ENCODE assay signal across 19 cellular contexts in the genomic region with DNA sequence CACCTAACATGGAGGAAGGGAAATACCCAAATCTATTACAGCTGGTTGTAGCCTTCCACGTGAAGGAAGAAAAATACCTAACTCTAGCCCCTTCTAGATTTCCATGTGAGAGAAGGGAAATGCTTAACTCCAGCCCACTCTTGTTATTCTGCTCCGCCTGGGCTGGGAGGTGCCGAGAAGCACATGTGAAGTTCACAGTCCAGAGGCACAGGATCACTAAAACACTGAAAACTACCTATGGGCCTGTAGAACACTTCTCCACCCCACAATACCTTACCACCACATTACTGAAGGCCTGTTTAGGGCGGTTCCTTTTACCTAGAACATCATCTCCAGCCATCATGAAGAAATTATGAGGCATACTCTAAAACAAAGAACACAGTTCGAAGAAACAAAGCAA. TPM values are rescaled to one million over a fixed set of nuclear protein-coding genes. Genes with fewer than 3 reads are reported as not detected.
DNase-seq lines count a peak whose midpoint lies in the region; ATAC-seq, FAIRE-seq and TF ChIP-seq lines count a peak whose summit lies in the region.
"Had no signal": no experiment of that assay in that cellular context is flagged by ENCODE, and none has a peak within 500 bp of the region (broad histone marks: within the 10 kb centered on the region; RNA-seq: fewer than 3 reads in every experiment).

No MANE protein-coding gene starts in this region.

- no peak overlapping the region for H3K27ac ChIP-seq in GM23248
- no peak overlapping the region for H3K27ac ChIP-seq in K562 (ENCODE audit: extremely low read depth, low read depth, low read length)
- H3K27ac ChIP-seq in hepatocyte: no peak overlapping the region
- H3K27ac ChIP-seq in trophoblast cell (ENCODE audit: low read depth, low read length): no peak overlapping the region

- no peak for TF ChIP-seq RAD21 in K562 (CRISPR knock-in tag; conservative IDR thresholded peaks at IDR 0.05 in 1 of 2, IDR thresholded peaks at IDR 0.05 in 1 of 2)

- H3K4me1 ChIP-seq in GM23248 (ENCODE audit: insufficient read depth) (peaks cover 14% of the 10 kb centered on the region), K562 (replicated peaks in 1 of 2; ENCODE audit: control insufficient read depth in 2 of 2, insufficient read depth in 2 of 2, low read length in 2 of 2) (peaks cover 0 to 4% of the 10 kb centered on the region in 2 experiments; a peak in 2 of 5 replicates), hepatocyte (ENCODE audit: insufficient read depth) (no peaks in the 10 kb centered on the region), trophoblast cell (ENCODE audit: control insufficient read depth in 1 of 2, insufficient read depth in 2 of 2, low read length in 2 of 2) (peaks cover 9 to 14% of the 10 kb centered on the region in 2 experiments)
- H3K4me1 ChIP-seq: HAP-1 had no signal

- intact Hi-C loops in K562 (cut with micrococcal nuclease): no loop called here
- intact Hi-C loops in activated CD8-positive, alpha-beta T cell treated with anti-CD3 and anti-CD28 coated beads for 36 hours (cut with micrococcal nuclease): no loop called here

- TF ChIP-seq POLR2A in K562 (conservative IDR thresholded peaks at IDR 0.05): no peak

- H3K4me1 Mint-ChIP-seq in activated CD8-positive, alpha-beta T cell treated with anti-CD3 and anti-CD28 coated beads for 36 hours (ENCODE audit: low read depth): peaks cover 6% of the 10 kb centered on the region
- H3K4me1 Mint-ChIP-seq: CD14-positive monocyte had no signal

- POLR2A ChIA-PET in K562 (lab: Yijun Ruan, JAX): interaction anchor here (0.6 kb wide), 1 partner anchor 237 kb away, joined by 4 read pairs; no protein-coding TSS in a partner anchor
- POLR2A ChIA-PET in activated CD8-positive, alpha-beta T cell treated with anti-CD3 and anti-CD28 coated beads for 36 hours (lab: Charles Lee): no interaction called here

- no peak overlapping the region for H3K18ac ChIP-seq in trophoblast cell (ENCODE audit: low read length)

- H4K12ac ChIP-seq in trophoblast cell (ENCODE audit: low read depth, low read length): no peak overlapping the region

- H3K36me3 ChIP-seq in GM23248 (ENCODE audit: low read depth): no peaks in the 10 kb centered on the region
- H3K36me3 ChIP-seq in K562 (ENCODE audit: control insufficient read depth, insufficient read depth, low read length): no peaks in the 10 kb centered on the region
- H3K36me3 ChIP-seq in hepatocyte (replicated peaks; ENCODE audit: insufficient read depth, low read depth): no peaks in the 10 kb centered on the region
- no peaks in the 10 kb centered on the region for H3K36me3 ChIP-seq in trophoblast cell (ENCODE audit: control insufficient read depth in 1 of 2, insufficient read depth in 2 of 2, low read length in 2 of 2)
- H3K36me3 ChIP-seq: HAP-1 had no signal

- H2BK12ac ChIP-seq in trophoblast cell (ENCODE audit: low read length): no peak overlapping the region

- H3K4me3 Mint-ChIP-seq in activated CD8-positive, alpha-beta T cell treated with anti-CD3 and anti-CD28 coated beads for 36 hours: no peak overlapping the region
- H3K4me3 Mint-ChIP-seq: CD14-positive monocyte had no signal

- no peaks in the 10 kb centered on the region for H4K20me1 ChIP-seq in GM23248 (ENCODE audit: insufficient read depth)
- no peaks in the 10 kb centered on the region for H4K20me1 ChIP-seq in K562 (replicated peaks; ENCODE audit: control insufficient read depth, insufficient read depth, low read length)
- H4K20me1 ChIP-seq in hepatocyte (ENCODE audit: insufficient read depth, poor library complexity, severe bottlenecking): no peaks in the 10 kb centered on the region

- H2BK5ac ChIP-seq in trophoblast cell (ENCODE audit: low read depth, low read length, poor library complexity): no peak overlapping the region

- TF ChIP-seq CTCF in K562 (IDR thresholded peaks at IDR 0.05 in 2 of 3, conservative IDR thresholded peaks at IDR 0.05 in 1 of 3; ENCODE audit: insufficient read depth in 2 of 3, low read depth in 1 of 3, low read length in 3 of 3) (no peak), hepatocyte (IDR thresholded peaks at IDR 0.05; ENCODE audit: poor library complexity) (no peak)
- TF ChIP-seq CTCF in activated CD8-positive, alpha-beta T cell treated with anti-CD3 and anti-CD28 coated beads for 36 hours (IDR thresholded peaks at IDR 0.05): no peak

- H4K91ac ChIP-seq in trophoblast cell (ENCODE audit: low read depth, low read length): no peak overlapping the region

- no peak for FAIRE-seq in K562 (lab: Jason Lieb, UNC)
- FAIRE-seq: GM19239 had no signal

- H2AK5ac ChIP-seq in trophoblast cell (ENCODE audit: low read length): no peak overlapping the region

- H3K4me3 ChIP-seq in GM23248 (no peak overlapping the region), K562 (no peak overlapping the region), hepatocyte (no peak overlapping the region), trophoblast cell (ENCODE audit: low read depth, low read length) (no peak overlapping the region)
- H3K4me3 ChIP-seq: HAP-1 had no signal

- peak overlapping the region; percentile 43 for H4K8ac ChIP-seq in trophoblast cell (ENCODE audit: low read depth, low read length)

- peaks cover 10% of the 10 kb centered on the region for H3K79me1 ChIP-seq in trophoblast cell (ENCODE audit: low read length)

- BruUV-seq in K562 (replicated peaks; lab: Mats Ljungman, UMichigan): no TSS peak

- CTCF ChIA-PET in K562 (lab: Yijun Ruan, JAX; ENCODE audit: low intra/inter-chr PET ratio): no interaction called here
- CTCF ChIA-PET in activated CD8-positive, alpha-beta T cell treated with anti-CD3 and anti-CD28 coated beads for 36 hours (lab: Charles Lee): interaction anchor here (1.2 kb wide), 1 partner anchor 17 kb away, joined by 3 read pairs; no protein-coding TSS in a partner anchor

- peaks cover 17% of the 10 kb centered on the region for H3K27me3 Mint-ChIP-seq in activated CD8-positive, alpha-beta T cell treated with anti-CD3 and anti-CD28 coated beads for 36 hours

- in situ Hi-C loops in GM23248 (cut with MboI): no loop called here
- in situ Hi-C loops in K562 (cut with MboI): no loop called here

- H3K9me3 Mint-ChIP-seq in activated CD8-positive, alpha-beta T cell treated with anti-CD3 and anti-CD28 coated beads for 36 hours: no peaks in the 10 kb centered on the region

- no peak overlapping the region for H2BK120ac ChIP-seq in trophoblast cell (ENCODE audit: insufficient read depth, low read length, poor library complexity)

- H3K9me2 ChIP-seq in GM23248 (ENCODE audit: insufficient read depth) (no peaks in the 10 kb centered on the region), hepatocyte (replicated peaks; ENCODE audit: insufficient read depth) (no peaks in the 10 kb centered on the region)

- H3K9me3 ChIP-seq in GM23248 (ENCODE audit: low read depth) (no peaks in the 10 kb centered on the region), K562 (replicated peaks; ENCODE audit: control insufficient read depth, insufficient read depth, low read depth, low read length) (no peaks in the 10 kb centered on the region; the same call in 1 of the 2 replicates), hepatocyte (ENCODE audit: low read depth) (no peaks in the 10 kb centered on the region), trophoblast cell (ENCODE audit: insufficient read depth, low read depth, low read length) (no peaks in the 10 kb centered on the region)
- H3K9me3 ChIP-seq: HAP-1 had no signal

- H3K4me2 ChIP-seq in GM23248 (ENCODE audit: unreplicated experiment) (no peak overlapping the region), K562 (ENCODE audit: insufficient read depth, low read length) (no peak overlapping the region), hepatocyte (no peak overlapping the region), trophoblast cell (ENCODE audit: low read length) (no peak overlapping the region)

- H3K4ac ChIP-seq in trophoblast cell (ENCODE audit: low read depth, low read length): no peak overlapping the region

- H3K9ac ChIP-seq in GM23248 (no peak overlapping the region), K562 (ENCODE audit: insufficient read depth in 1 of 2, low read depth in 2 of 2, low read length in 2 of 2) (no peak overlapping the region), trophoblast cell (ENCODE audit: low read length) (no peak overlapping the region)

- H3K27me3 ChIP-seq in GM23248 (replicated peaks; ENCODE audit: insufficient read depth): no peaks in the 10 kb centered on the region
- H3K27me3 ChIP-seq in K562 (ENCODE audit: control insufficient read depth in 2 of 2, insufficient read depth in 2 of 2, low read length in 2 of 2): no peaks in the 10 kb centered on the region
- H3K27me3 ChIP-seq in hepatocyte: no peaks in the 10 kb centered on the region
- H3K27me3 ChIP-seq in trophoblast cell (ENCODE audit: insufficient read depth, low read length): no peaks in the 10 kb centered on the region

- peaks cover 16% of the 10 kb centered on the region for H3F3A ChIP-seq in GM23248 (ENCODE audit: insufficient read depth)

- no peaks in the 10 kb centered on the region for H3K36me3 Mint-ChIP-seq in activated CD8-positive, alpha-beta T cell treated with anti-CD3 and anti-CD28 coated beads for 36 hours (ENCODE audit: low read depth)
- H3K36me3 Mint-ChIP-seq: CD14-positive monocyte had no signal

- H3K9me1 ChIP-seq in K562 (ENCODE audit: control insufficient read depth, insufficient read depth, low read length): no peaks in the 10 kb centered on the region

- no peak overlapping the region for H3K14ac ChIP-seq in trophoblast cell (ENCODE audit: low read length)

- TF ChIP-seq EP300 in K562 (IDR thresholded peaks at IDR 0.05; ENCODE audit: low read length): no peak

- 98 to 99% methylated on average over 5 of the region's 5 CpGs for WGBS in GM23248 (ENCODE audit: low coverage in 1 of 2, low lambda C conversion rate in 2 of 2, missing lambda C conversion rate in 2 of 2), 2 experiments
- 50% methylated on average over 5 of the region's 5 CpGs for WGBS in K562 (ENCODE audit: insufficient coverage, low coverage, missing lambda C conversion rate)
- 79% methylated on average over 5 of the region's 5 CpGs for WGBS in hepatocyte (ENCODE audit: low lambda C conversion rate, missing lambda C conversion rate)
- WGBS in trophoblast cell (ENCODE audit: extremely low coverage, insufficient coverage, insufficient read length): no CpG with 5 or more reads among the region's 5 CpGs

- H3K79me2 ChIP-seq in GM23248 (ENCODE audit: insufficient read depth) (no peaks in the 10 kb centered on the region), K562 (ENCODE audit: control insufficient read depth, insufficient read depth, low read length) (no peaks in the 10 kb centered on the region), hepatocyte (no peaks in the 10 kb centered on the region), trophoblast cell (ENCODE audit: control insufficient read depth, insufficient read depth, low read length, poor library complexity) (no peaks in the 10 kb centered on the region)

- ATAC-seq in K562: peak; percentile 50; the same call in 2 of the 3 replicates
- no peak for ATAC-seq in activated CD8-positive, alpha-beta T cell treated with anti-CD3 and anti-CD28 coated beads for 36 hours
- ATAC-seq: PC-3 had no signal

- H2AFZ ChIP-seq in GM23248: peak overlapping the region; percentile 55
- H2AFZ ChIP-seq in K562 (ENCODE audit: low read depth, low read length): peak overlapping the region; percentile 85
- H2AFZ ChIP-seq in hepatocyte: peak overlapping the region; percentile 7
- H2AFZ ChIP-seq in trophoblast cell (ENCODE audit: insufficient read depth, low read length, poor library complexity): no peak overlapping the region

- no peak overlapping the region for H3K27ac Mint-ChIP-seq in activated CD8-positive, alpha-beta T cell treated with anti-CD3 and anti-CD28 coated beads for 36 hours
- H3K27ac Mint-ChIP-seq: CD14-positive monocyte had no signal

- DNase-seq in GM23248 (no peak), K562 (ENCODE audit: extremely low read depth in 1 of 4, low spot score in 3 of 4) (no peak), hepatocyte (ENCODE audit: low spot score) (no peak), trophoblast cell (no peak), NCI-H1930 (lab: John Stamatoyannopoulos, UW) (no peak), RPMI8226 (no peak)
- DNase-seq in activated CD8-positive, alpha-beta T cell treated with anti-CD3 and anti-CD28 coated beads for 36 hours: no peak
- DNase-seq: ACHN, AML-193, KG1, NCI-H1048, NCI-H1436 treated with DMSO at 0.1 percent for 48 hours, NCI-H2081 treated with DMSO at 0.1 percent for 48 hours, NCI-H510A, NCI-H82, PC-3 had no signal

- H3K23ac ChIP-seq in trophoblast cell (ENCODE audit: low read length): no peak overlapping the region

RNA-seq across cellular contexts. Expression of a gene that starts 31.2 kb away (rescaled TPM):
- 144 and 159 TPM in 2 replicates for total RNA-seq in GM23248 (2014; rRNA removed; shearing (Covaris generic))
- polyA plus RNA-seq in GM23248 (2016; fragmentation: Nextera tagmentation; extraction: Ambion mirVana) (52.3 and 52.4 TPM in 2 replicates), K562 (2011; rRNA removed) (7.4 and 9.2 TPM in 2 replicates), K562 (2014; fragmentation: Illumina TruSeq; extraction: Trizol) (10.3 and 12.8 TPM in 2 replicates), K562 (2014; fragmentation: Nextera tagmentation; extraction: Ambion mirVana) (1 to 10 TPM; 1.7 to 2.1 TPM), K562 (2014; rRNA removed) (6.9 and 7.3 TPM in 2 replicates), hepatocyte (37.2 and 50.4 TPM in 2 replicates)
- total RNA-seq in K562 (2011; cell fraction: chromatin; rRNA removed; ENCODE audit: low replicate concordance): 28.3 and 59.6 TPM in 2 replicates
- total RNA-seq in K562 (2011; cell fraction: nucleolus; rRNA removed): 17.3 and 19.1 TPM in 2 replicates
- 40.8 and 69.8 TPM in 2 replicates for total RNA-seq in K562 (2011; cell fraction: nucleoplasm; rRNA removed)
- total RNA-seq in K562 (2014; rRNA removed) (11.8 and 14.8 TPM in 2 replicates), K562 (2014; rRNA removed; fragmentation: Illumina TruSeq; extraction: Trizol) (10.8 and 11.7 TPM in 2 replicates), K562 (2015; rRNA removed; fragmentation: Illumina TruSeq; extraction: Trizol) (14.2 and 14.8 TPM in 2 replicates), K562 (2021) (17.7 and 17.8 TPM in 2 replicates), hepatocyte (82.2 and 87.2 TPM in 2 replicates)
- polyA plus RNA-seq in K562 (2011; cell fraction: cytosol; rRNA removed): 5.2 and 5.6 TPM in 2 replicates
- 21.9 and 25.1 TPM in 2 replicates for polyA plus RNA-seq in K562 (2011; cell fraction: nucleus; rRNA removed)
- polyA plus RNA-seq in K562 (2012): 8.6 and 9.5 TPM in 2 replicates
- 22.6 and 23.9 TPM in 2 replicates for polyA minus RNA-seq in K562 (2011; rRNA and poly(A)+ RNA removed)
- polyA minus RNA-seq in K562 (2011; cell fraction: cytosol; rRNA and poly(A)+ RNA removed): 9.4 and 10.8 TPM in 2 replicates
- polyA minus RNA-seq in K562 (2011; cell fraction: nucleus; rRNA and poly(A)+ RNA removed): 21.5 and 27.1 TPM in 2 replicates
- 102 and 105 TPM in 2 replicates for polyA plus RNA-seq in trophoblast cell (2013)
- total RNA-seq in activated CD8-positive, alpha-beta T cell treated with anti-CD3 and anti-CD28 coated beads for 36 hours: under 1 TPM; 0.25 to 0.83 TPM
- polyA plus RNA-seq: CD14-positive monocyte had no signal

Comparison
In these comparisons a context has a peak if more than half of its experiments do, and no peak if none do; other contexts are left out.
1. RNA of a gene that starts 31.2 kb away (total RNA-seq): 144 to 159 TPM in GM23248, 82.2 to 87.2 TPM in hepatocyte and 10.8 to 69.8 TPM in K562; 0.25 to 0.83 TPM in activated CD8-positive, alpha-beta T cell treated with anti-CD3 and anti-CD28 coated beads for 36 hours; every median in the first group is over 4 times any median in the second.